ENCODE assay signal across 25 cellular contexts in the genomic region with DNA sequence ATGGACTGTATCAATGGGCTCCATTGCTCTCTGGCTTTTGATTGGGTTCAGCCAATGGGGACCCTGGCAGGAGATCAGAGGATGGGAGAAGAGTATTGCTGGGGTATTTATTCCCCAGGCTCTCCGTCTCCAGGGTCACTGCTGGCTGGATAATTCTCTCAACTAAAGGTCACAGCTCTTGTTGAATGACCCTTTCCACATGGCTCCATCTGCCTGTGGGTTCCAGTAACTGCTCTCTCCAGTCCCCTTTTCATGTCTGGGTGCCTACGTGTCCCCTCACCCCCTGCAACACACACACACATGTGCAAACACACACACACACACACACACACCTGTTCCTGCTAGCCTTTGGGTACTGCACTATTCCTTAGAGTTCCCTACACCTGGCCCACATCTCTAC. TPM values are rescaled to one million over a fixed set of nuclear protein-coding genes. Genes with fewer than 3 reads are reported as not detected.
DNase-seq lines count a peak whose midpoint lies in the region; ATAC-seq, FAIRE-seq and TF ChIP-seq lines count a peak whose summit lies in the region.
"Had no signal": no experiment of that assay in that cellular context is flagged by ENCODE, and none has a peak within 500 bp of the region (broad histone marks: within the 10 kb centered on the region; RNA-seq: fewer than 3 reads in every experiment).

No MANE protein-coding gene starts in this region.

- H3K9me1 ChIP-seq in K562 (ENCODE audit: control insufficient read depth, insufficient read depth, low read length), result no peaks in the 10 kb centered on the region

- in situ Hi-C loops in K562 (cut with MboI), result loop anchor here (25.0 kb wide), 1 partner anchor 388 kb away; a partner anchor contains a TSS

- POLR2A ChIA-PET in K562 (lab: Yijun Ruan, JAX), result interaction anchor here (0.7 kb wide), 1 partner anchor 203 kb away, joined by 3 read pairs; no protein-coding TSS in a partner anchor

- peaks cover 6% of the 10 kb centered on the region; the same call in 2 of the 3 replicates for H3K4me1 Mint-ChIP-seq in GM23338
- H3K4me1 Mint-ChIP-seq: natural killer cell had no signal

- H2AFZ ChIP-seq in GM23338, result no peak overlapping the region
- no peak overlapping the region for H2AFZ ChIP-seq in K562 (ENCODE audit: low read depth, low read length)
- no peak overlapping the region for H2AFZ ChIP-seq in neuronal stem cell (ENCODE audit: low read length)

- H3K79me2 ChIP-seq in GM23338 (replicated peaks; ENCODE audit: insufficient read depth) (no peaks in the 10 kb centered on the region), K562 (ENCODE audit: control insufficient read depth, insufficient read depth, low read length) (no peaks in the 10 kb centered on the region)

- intact Hi-C loops in left ventricle myocardium superior (cut with micrococcal nuclease), result no loop called here
- intact Hi-C loops in left ventricle myocardium inferior (cut with micrococcal nuclease), result no loop called here
- intact Hi-C loops in K562 (cut with micrococcal nuclease), result no loop called here

- no peak overlapping the region for H4K91ac ChIP-seq in neuronal stem cell (ENCODE audit: low read depth, low read length, poor library complexity)

- H3K36me3 Mint-ChIP-seq in GM23338 (ENCODE audit: low read depth), result no peaks in the 10 kb centered on the region
- H3K36me3 Mint-ChIP-seq: natural killer cell had no signal

- no peaks in the 10 kb centered on the region for H3K9me3 ChIP-seq in left ventricle myocardium inferior (replicated peaks)
- no peaks in the 10 kb centered on the region for H3K9me3 ChIP-seq in K562 (replicated peaks; ENCODE audit: control insufficient read depth, insufficient read depth, low read depth, low read length)
- no peaks in the 10 kb centered on the region for H3K9me3 ChIP-seq in neuronal stem cell (replicated peaks in 1 of 2; ENCODE audit: control insufficient read depth in 2 of 2, insufficient read depth in 1 of 2, low read depth in 1 of 2, low read length in 2 of 2)
- H3K9me3 ChIP-seq: ascending aorta, MG63, SJSA1, thyroid gland had no signal

- no peak for TF ChIP-seq POLR2A in K562 (conservative IDR thresholded peaks at IDR 0.05)

- peak overlapping the region; percentile 35 for H3K18ac ChIP-seq in neuronal stem cell (ENCODE audit: low read length)

- no TSS peak for BruUV-seq in K562 (replicated peaks; lab: Mats Ljungman, UMichigan)

- H3K4me2 ChIP-seq in GM23338, result no peak overlapping the region
- no peak overlapping the region for H3K4me2 ChIP-seq in K562 (ENCODE audit: insufficient read depth, low read length)
- no peak overlapping the region for H3K4me2 ChIP-seq in neuronal stem cell (ENCODE audit: insufficient read depth, low read length, poor library complexity, severe bottlenecking)

- H3K27ac ChIP-seq in left ventricle myocardium inferior (replicated peaks) (no peak overlapping the region), GM23338 (ENCODE audit: low read depth) (no peak overlapping the region), K562 (ENCODE audit: extremely low read depth, low read depth, low read length) (no peak overlapping the region), neuronal stem cell (replicated peaks; ENCODE audit: low read length) (no peak overlapping the region)
- H3K27ac ChIP-seq: ascending aorta, SJSA1, thyroid gland had no signal

- no peak overlapping the region for H3K4me3 Mint-ChIP-seq in GM23338
- H3K4me3 Mint-ChIP-seq: activated naive CD4-positive, alpha-beta T cell treated with anti-CD3 and anti-CD28 coated beads, Interleukin-2, amount 10 ng/mL, durations not matched to agents 7 days and 5 days; CD4-positive, CD25-positive, alpha-beta regulatory T cell; effector memory CD8-positive, alpha-beta T cell; memory B cell; natural killer cell; stimulated activated memory B cell treated with anti-CD40 and anti-IgM and Interleukin-4, amounts not matched to agents 10 μg/mL and 1 μg/mL and 100 μg/mL, for 72 hours had no signal

- H3K27me3 Mint-ChIP-seq in GM23338 (ENCODE audit: insufficient read depth, low read depth, poor library complexity), result no peaks in the 10 kb centered on the region
- H3K27me3 Mint-ChIP-seq: activated naive CD4-positive, alpha-beta T cell treated with anti-CD3 and anti-CD28 coated beads, Interleukin-2, amount 10 ng/mL, durations not matched to agents 7 days and 5 days; CD4-positive, CD25-positive, alpha-beta regulatory T cell; effector memory CD8-positive, alpha-beta T cell; memory B cell; stimulated activated memory B cell treated with anti-CD40 and anti-IgM and Interleukin-4, amounts not matched to agents 10 μg/mL and 1 μg/mL and 100 μg/mL, for 72 hours had no signal

- H3K4ac ChIP-seq in neuronal stem cell (ENCODE audit: low read length), result no peak overlapping the region

- no peak overlapping the region for H3K23ac ChIP-seq in neuronal stem cell (ENCODE audit: low read depth, low read length, poor library complexity)

- H2BK12ac ChIP-seq in neuronal stem cell (ENCODE audit: low read length), result no peak overlapping the region

- H2BK15ac ChIP-seq in neuronal stem cell (ENCODE audit: low read length), result no peak overlapping the region

- H4K8ac ChIP-seq in neuronal stem cell (ENCODE audit: low read depth, low read length), result no peak overlapping the region

- H3K9me3 Mint-ChIP-seq in GM23338, result no peaks in the 10 kb centered on the region
- H3K9me3 Mint-ChIP-seq: effector memory CD8-positive, alpha-beta T cell; natural killer cell had no signal

- no peaks in the 10 kb centered on the region for H3K79me1 ChIP-seq in neuronal stem cell (ENCODE audit: low read depth, low read length)

- H3K9me2 ChIP-seq in GM23338 (ENCODE audit: insufficient read depth), result no peaks in the 10 kb centered on the region

- H3K27me3 ChIP-seq in left ventricle myocardium inferior (ENCODE audit: low read depth) (no peaks in the 10 kb centered on the region), GM23338 (ENCODE audit: insufficient read depth) (no peaks in the 10 kb centered on the region), K562 (ENCODE audit: control insufficient read depth in 2 of 2, insufficient read depth in 2 of 2, low read length in 2 of 2) (no peaks in the 10 kb centered on the region), neuronal stem cell (ENCODE audit: control insufficient read depth in 3 of 3, insufficient read depth in 3 of 3, low read depth in 1 of 3, low read length in 3 of 3) (no peaks in the 10 kb centered on the region)
- H3K27me3 ChIP-seq: ascending aorta, MG63, SJSA1, thyroid gland had no signal

- H4K20me1 ChIP-seq in GM23338 (replicated peaks; ENCODE audit: insufficient read depth), result no peaks in the 10 kb centered on the region
- no peaks in the 10 kb centered on the region for H4K20me1 ChIP-seq in K562 (replicated peaks; ENCODE audit: control insufficient read depth, insufficient read depth, low read length)

- TF ChIP-seq RAD21 in K562 (CRISPR knock-in tag; conservative IDR thresholded peaks at IDR 0.05 in 1 of 2, IDR thresholded peaks at IDR 0.05 in 1 of 2), result peak in 1 of 2 experiments; percentile 36; a peak in 2 of 4 replicates

- ATAC-seq in left ventricle myocardium superior (peak; percentile 24), GM23338 (no peak; the same call in 2 of the 3 replicates), K562 (no peak)
- ATAC-seq: activated CD4-positive, CD25-positive, alpha-beta regulatory T cell treated with anti-CD3 and anti-CD28 coated beads, Interleukin-2, amount 50 U/mL, for 24 hours; effector memory CD8-positive, alpha-beta T cell; HCT116; natural killer cell; stimulated activated memory B cell treated with anti-CD40 and anti-IgM and Interleukin-4, amounts not matched to agents 10 μg/mL and 1 μg/mL and 100 μg/mL, for 72 hours had no signal

- H2BK120ac ChIP-seq in neuronal stem cell (ENCODE audit: low read depth, low read length), result no peak overlapping the region

- no peak overlapping the region for H2AK5ac ChIP-seq in neuronal stem cell (ENCODE audit: low read depth, low read length)

- H3K4me1 ChIP-seq in left ventricle myocardium inferior (peaks cover 13% of the 10 kb centered on the region), GM23338 (ENCODE audit: insufficient read depth) (peaks cover 10% of the 10 kb centered on the region; the same call in 1 of the 2 replicates), K562 (replicated peaks in 1 of 2; ENCODE audit: control insufficient read depth in 2 of 2, insufficient read depth in 2 of 2, low read length in 2 of 2) (no peaks in the 10 kb centered on the region), neuronal stem cell (ENCODE audit: control insufficient read depth in 2 of 2, insufficient read depth in 1 of 2, low read depth in 1 of 2, low read length in 2 of 2) (no peaks in the 10 kb centered on the region)
- H3K4me1 ChIP-seq: ascending aorta, SJSA1, thyroid gland had no signal

- H3K36me3 ChIP-seq in left ventricle myocardium inferior (peaks cover 11% of the 10 kb centered on the region), GM23338 (ENCODE audit: insufficient read depth) (no peaks in the 10 kb centered on the region), K562 (ENCODE audit: control insufficient read depth, insufficient read depth, low read length) (no peaks in the 10 kb centered on the region), neuronal stem cell (replicated peaks in 1 of 2; ENCODE audit: control insufficient read depth in 2 of 2, insufficient read depth in 2 of 2, low read length in 2 of 2) (no peaks in the 10 kb centered on the region)
- H3K36me3 ChIP-seq: ascending aorta, MG63, thyroid gland had no signal

- 40% methylated on average over 2 of the region's 2 CpGs for whole genome bisulfite sequencing in K562 (ENCODE audit: insufficient coverage, low coverage, missing lambda C conversion rate)
- WGBS in neuronal stem cell (ENCODE audit: extremely low coverage in 2 of 2, insufficient read length in 2 of 2, insufficient replicate concordance in 1 of 2), 2 donors, result no CpG with 5 or more reads among the region's 2 CpGs

- DNase-seq in left ventricle myocardium superior (no peak), left ventricle myocardium inferior (no peak), GM23338 (ENCODE audit: low spot score) (peak; percentile 23), K562 (ENCODE audit: extremely low read depth in 1 of 4, low spot score in 3 of 4) (no peak), neuronal stem cell (ENCODE audit: low spot score) (no peak), NCI-H748 treated with DMSO at 0.1 percent for 48 hours (lab: John Stamatoyannopoulos, UW) (no peak), NCI-H2107 treated with DMSO at 0.1 percent for 48 hours (lab: John Stamatoyannopoulos, UW; ENCODE audit: unreplicated experiment) (no peak), kidney glomerular epithelial cell (lab: John Stamatoyannopoulos, UW) (no peak)
- DNase-seq: activated CD8-positive, alpha-beta memory T cell treated with anti-CD3 and anti-CD28 coated beads for 24 hours; activated naive CD4-positive, alpha-beta T cell treated with anti-CD3 and anti-CD28 coated beads, Interleukin-2, amount 10 ng/mL, durations not matched to agents 7 days and 5 days; activated T-cell treated with anti-CD3 and anti-CD28 coated beads, Interleukin-2, amount 50 U/mL, for 48 hours; CD4-positive, CD25-positive, alpha-beta regulatory T cell; DMS153; effector memory CD8-positive, alpha-beta T cell; MG63; natural killer cell; NCI-H1694 treated with DMSO at 0.1 percent for 48 hours; thyroid gland had no signal

- H3K4me3 ChIP-seq in left ventricle myocardium inferior, result no peak overlapping the region
- no peak overlapping the region for H3K4me3 ChIP-seq in GM23338
- H3K4me3 ChIP-seq in K562, result no peak overlapping the region
- H3K4me3 ChIP-seq in neuronal stem cell (ENCODE audit: low read length in 2 of 2), result no peak overlapping the region
- H3K4me3 ChIP-seq: ascending aorta, MG63, SJSA1, thyroid gland had no signal

- no peak overlapping the region for H3K9ac ChIP-seq in K562 (ENCODE audit: insufficient read depth in 1 of 2, low read depth in 2 of 2, low read length in 2 of 2)
- H3K9ac ChIP-seq in neuronal stem cell (ENCODE audit: low read depth, low read length, poor library complexity), result no peak overlapping the region

- TF ChIP-seq CTCF in left ventricle myocardium inferior (IDR thresholded peaks at IDR 0.05; ENCODE audit: borderline replicate concordance) (no peak), GM23338 (conservative IDR thresholded peaks at IDR 0.05; ENCODE audit: low read depth in 2 of 2) (peak in 1 of 2 experiments; percentile 46; a peak in 2 of 4 replicates), K562 (IDR thresholded peaks at IDR 0.05 in 2 of 3, conservative IDR thresholded peaks at IDR 0.05 in 1 of 3; ENCODE audit: insufficient read depth in 2 of 3, low read depth in 1 of 3, low read length in 3 of 3) (peak in 2 of 3 experiments; percentile 14 to 24; a peak in 2 of 6 replicates)

- no peak overlapping the region for H3K14ac ChIP-seq in neuronal stem cell (ENCODE audit: low read length)

- H3F3A ChIP-seq in GM23338 (replicated peaks; ENCODE audit: low read depth), result no peaks in the 10 kb centered on the region

- H3K27ac Mint-ChIP-seq in GM23338, result no peak overlapping the region
- H3K27ac Mint-ChIP-seq: activated naive CD4-positive, alpha-beta T cell treated with anti-CD3 and anti-CD28 coated beads, Interleukin-2, amount 10 ng/mL, durations not matched to agents 7 days and 5 days; CD4-positive, CD25-positive, alpha-beta regulatory T cell; effector memory CD8-positive, alpha-beta T cell; memory B cell; natural killer cell; stimulated activated memory B cell treated with anti-CD40 and anti-IgM and Interleukin-4, amounts not matched to agents 10 μg/mL and 1 μg/mL and 100 μg/mL, for 72 hours had no signal

- no peak for FAIRE-seq in K562 (lab: Jason Lieb, UNC)
- FAIRE-seq: islet of Langerhans had no signal

- CTCF ChIA-PET in K562 (lab: Yijun Ruan, JAX; ENCODE audit: low intra/inter-chr PET ratio), result interaction anchor here (0.9 kb wide), 1 partner anchor 125 kb away, joined by 3 read pairs; no protein-coding TSS in a partner anchor

- TF ChIP-seq EP300 in K562 (IDR thresholded peaks at IDR 0.05; ENCODE audit: low read length), result no peak

- no peak overlapping the region for H2BK5ac ChIP-seq in neuronal stem cell (ENCODE audit: low read length)

RNA-seq across cellular contexts. Expression of a gene that starts 53.9 kb away (rescaled TPM):
- 8.7 TPM for total RNA-seq in left ventricle myocardium superior
- 7.1 TPM for total RNA-seq in left ventricle myocardium inferior
- 31.5 and 34.9 TPM in 2 replicates for total RNA-seq in GM23338 (2014; rRNA removed; shearing (Covaris generic))
- 5.7 and 7.8 TPM in 2 replicates for polyA plus RNA-seq in GM23338 (2016; fragmentation: Nextera tagmentation; extraction: Ambion mirVana)
- 52.2 and 109 TPM in 2 replicates for total RNA-seq in K562 (2011; cell fraction: chromatin; rRNA removed; ENCODE audit: low replicate concordance)
- total RNA-seq in K562 (2011; cell fraction: nucleolus; rRNA removed), result 26.7 and 28.7 TPM in 2 replicates
- total RNA-seq in K562 (2011; cell fraction: nucleoplasm; rRNA removed), result 44.5 and 49.4 TPM in 2 replicates
- total RNA-seq in K562 (2014; rRNA removed), result 13.0 and 14.7 TPM in 2 replicates
- 16.6 and 18.8 TPM in 2 replicates for total RNA-seq in K562 (2014; rRNA removed; fragmentation: Illumina TruSeq; extraction: Trizol)
- 16.9 and 17.0 TPM in 2 replicates for total RNA-seq in K562 (2015; rRNA removed; fragmentation: Illumina TruSeq; extraction: Trizol)
- 14.0 and 16.9 TPM in 2 replicates for total RNA-seq in K562 (2021)
- polyA plus RNA-seq in K562 (2011; rRNA removed), result 25.8 TPM in 2 replicates
- 11.2 and 19.1 TPM in 2 replicates for polyA plus RNA-seq in K562 (2011; cell fraction: cytosol; rRNA removed)
- 58.8 and 71.9 TPM in 2 replicates for polyA plus RNA-seq in K562 (2011; cell fraction: nucleus; rRNA removed)
- polyA plus RNA-seq in K562 (2012), result 8.3 and 8.5 TPM in 2 replicates
- 13.5 and 15.0 TPM in 2 replicates for polyA plus RNA-seq in K562 (2014; fragmentation: Illumina TruSeq; extraction: Trizol)
- 1 to 10 TPM; 3.2 to 4.2 TPM for polyA plus RNA-seq in K562 (2014; fragmentation: Nextera tagmentation; extraction: Ambion mirVana)
- 10.9 and 14.1 TPM in 2 replicates for polyA plus RNA-seq in K562 (2014; rRNA removed)
- 62.1 and 64.1 TPM in 2 replicates for polyA minus RNA-seq in K562 (2011; rRNA and poly(A)+ RNA removed)
- polyA minus RNA-seq in K562 (2011; cell fraction: cytosol; rRNA and poly(A)+ RNA removed), result 17.9 and 20.6 TPM in 2 replicates
- polyA minus RNA-seq in K562 (2011; cell fraction: nucleus; rRNA and poly(A)+ RNA removed), result 53.4 and 84.0 TPM in 2 replicates
- 10.3 TPM for polyA plus RNA-seq in neuronal stem cell (2013, experiment 1 of 2)
- polyA plus RNA-seq in neuronal stem cell (2013, experiment 2 of 2), result 10.1 TPM
